ENCODE assay signal across 18 cellular contexts in genomic region chr3:27464646-27465045, GRCh38. TPM values are rescaled to one million over a fixed set of nuclear protein-coding genes. Genes with fewer than 3 reads are reported as not detected.
DNase-seq lines count a peak whose midpoint lies in the region; ATAC-seq, FAIRE-seq and TF ChIP-seq lines count a peak whose summit lies in the region.
"Had no signal": no experiment of that assay in that cellular context is flagged by ENCODE, and none has a peak within 500 bp of the region (broad histone marks: within the 10 kb centered on the region; RNA-seq: fewer than 3 reads in every experiment).

No MANE protein-coding gene starts in this region.

- no peaks in the 10 kb centered on the region for H3K27me3 ChIP-seq in K562 (ENCODE audit: control insufficient read depth in 2 of 2, insufficient read depth in 2 of 2, low read length in 2 of 2)
- H3K27me3 ChIP-seq in testis, result no peaks in the 10 kb centered on the region

- H3K27ac ChIP-seq in K562 (ENCODE audit: extremely low read depth, low read depth, low read length), result 0 out of 3 replicates have a peak overlapping the region, but pooled peaks have one; percentile 13
- no peak overlapping the region for H3K27ac ChIP-seq in testis
- H3K27ac ChIP-seq: GM23248 had no signal

- H2AFZ ChIP-seq in K562 (ENCODE audit: low read depth, low read length), result peak overlapping the region; percentile 11; the same call in 1 of the 2 replicates
- H2AFZ ChIP-seq: GM23248 had no signal

- POLR2A ChIA-PET in K562 (lab: Yijun Ruan, JAX), result interaction anchor here (0.6 kb wide), 1 partner anchor 1117 kb away, joined by 3 read pairs; no protein-coding TSS in a partner anchor

- no TSS peak for BruUV-seq in K562 (replicated peaks; lab: Mats Ljungman, UMichigan)

- in situ Hi-C loops in K562 (cut with MboI), result no loop called here

- TF ChIP-seq EP300 in K562 (IDR thresholded peaks at IDR 0.05; ENCODE audit: low read length), result no peak

- intact Hi-C loops in K562 (cut with micrococcal nuclease), result loop anchor here (5.0 kb wide), 1 partner anchor 332 kb away; no protein-coding TSS in a partner anchor
- intact Hi-C loops in testis (cut with DNase I; ENCODE audit: low total_unique reads), result no loop called here

- H3K4me1 ChIP-seq in ES-I3 (ENCODE audit: insufficient read depth, low read length) (peaks cover 12% of the 10 kb centered on the region), K562 (replicated peaks in 1 of 2; ENCODE audit: control insufficient read depth in 2 of 2, insufficient read depth in 2 of 2, low read length in 2 of 2) (no peaks in the 10 kb centered on the region), testis (no peaks in the 10 kb centered on the region)

- WGBS in K562 (ENCODE audit: insufficient coverage, low coverage, missing lambda C conversion rate), result 30% methylated on average over 17 of the region's 19 CpGs
- WGBS in testis, 2 donors, result 69 to 83% methylated on average over 18 to 19 of the region's 19 CpGs

- no peak for TF ChIP-seq CTCF in K562 (IDR thresholded peaks at IDR 0.05 in 2 of 3, conservative IDR thresholded peaks at IDR 0.05 in 1 of 3; ENCODE audit: insufficient read depth in 2 of 3, low read depth in 1 of 3, low read length in 3 of 3)
- TF ChIP-seq CTCF in testis (IDR thresholded peaks at IDR 0.05), result no peak

- H3K9me3 ChIP-seq in ES-I3 (ENCODE audit: control insufficient read depth, insufficient read depth, low read length) (no peaks in the 10 kb centered on the region), K562 (replicated peaks; ENCODE audit: control insufficient read depth, insufficient read depth, low read depth, low read length) (no peaks in the 10 kb centered on the region), testis (no peaks in the 10 kb centered on the region)

- no peaks in the 10 kb centered on the region for H3K9me1 ChIP-seq in K562 (ENCODE audit: control insufficient read depth, insufficient read depth, low read length)

- H3K36me3 ChIP-seq in ES-I3 (ENCODE audit: insufficient read depth, low read length) (no peaks in the 10 kb centered on the region), K562 (ENCODE audit: control insufficient read depth, insufficient read depth, low read length) (no peaks in the 10 kb centered on the region), testis (ENCODE audit: low read depth, missing control alignments) (no peaks in the 10 kb centered on the region)

- no peak for FAIRE-seq in K562 (lab: Jason Lieb, UNC)
- FAIRE-seq: GM12878, GM19239 had no signal

- no peak overlapping the region for H3K4me2 ChIP-seq in K562 (ENCODE audit: insufficient read depth, low read length)

- H3K79me2 ChIP-seq in K562 (ENCODE audit: control insufficient read depth, insufficient read depth, low read length), result no peaks in the 10 kb centered on the region

- TF ChIP-seq RAD21 in K562 (CRISPR knock-in tag; conservative IDR thresholded peaks at IDR 0.05 in 1 of 2, IDR thresholded peaks at IDR 0.05 in 1 of 2), result no peak

- ATAC-seq in K562 (peak; percentile 50; the same call in 2 of the 3 replicates), HG03135 (IDR thresholded peaks at IDR 0.05; ENCODE audit: unreplicated experiment) (no peak), HG02571 (IDR thresholded peaks at IDR 0.05; ENCODE audit: unreplicated experiment) (no peak)
- ATAC-seq: GM12878, HCT116 had no signal

- H3K4me3 ChIP-seq in K562 (no peak overlapping the region), testis (peak overlapping the region; percentile 20 to 40)
- H3K4me3 ChIP-seq: GM12878, GM23248 had no signal

- TF ChIP-seq POLR2A in K562 (conservative IDR thresholded peaks at IDR 0.05), result no peak
- no peak for TF ChIP-seq POLR2A in testis (IDR thresholded peaks at IDR 0.05)

- H3K9ac ChIP-seq in ES-I3 (ENCODE audit: low read depth, low read length) (peak overlapping the region; percentile 41; the same call in 1 of the 2 replicates), K562 (ENCODE audit: insufficient read depth in 1 of 2, low read depth in 2 of 2, low read length in 2 of 2) (no peak overlapping the region)
- H3K9ac ChIP-seq: GM23248 had no signal

- peak; percentile 85 for DNase-seq in ELF-1 (ENCODE audit: low read depth, low spot score)
- peak in 1 of 4 experiments; percentile 19 for DNase-seq in K562 (ENCODE audit: extremely low read depth in 1 of 4, low spot score in 3 of 4)
- DNase-seq in testis, result peak; percentile 31
- DNase-seq: C1 segment of cervical spinal cord; Calu3; CD4-positive, alpha-beta memory T cell; COR-L47; DMS53; DMS79 treated with DMSO at 0.1 percent for 48 hours; GDM1; GM23248; H9 had no signal

- no peaks in the 10 kb centered on the region for H4K20me1 ChIP-seq in K562 (replicated peaks; ENCODE audit: control insufficient read depth, insufficient read depth, low read length)

- CTCF ChIA-PET in K562 (lab: Yijun Ruan, JAX; ENCODE audit: low intra/inter-chr PET ratio), result no interaction called here

TF ChIP-seq in K562, 482 proteins besides CTCF, POLR2A, EP300 and RAD21:
- TF ChIP-seq GABPA (tag; conservative IDR thresholded peaks at IDR 0.05; ENCODE audit: low read depth), result 0 out of 2 replicates have a peak, but pooled peaks have one; percentile 17
- TF ChIP-seq PKNOX1 (IDR thresholded peaks at IDR 0.05), result peak; percentile 42; the same call in 1 of the 2 replicates
- TF ChIP-seq ZNF79 (CRISPR knock-in tag; IDR thresholded peaks at IDR 0.05; ENCODE audit: low read depth), result no peak

RNA-seq across cellular contexts. Expression of gene SLC4A7, which starts 19.5 kb away (rescaled TPM):
- 19.1 and 50.3 TPM in 2 replicates for total RNA-seq in K562 (2011; cell fraction: chromatin; rRNA removed; ENCODE audit: low replicate concordance)
- 8.2 and 11.8 TPM in 2 replicates for total RNA-seq in K562 (2011; cell fraction: nucleolus; rRNA removed)
- 17.5 and 23.4 TPM in 2 replicates for total RNA-seq in K562 (2011; cell fraction: nucleoplasm; rRNA removed)
- 6.6 and 9.3 TPM in 2 replicates for total RNA-seq in K562 (2014; rRNA removed)
- total RNA-seq in K562 (2014; rRNA removed; fragmentation: Illumina TruSeq; extraction: Trizol), result 13.6 and 17.8 TPM in 2 replicates
- 8.0 and 9.3 TPM in 2 replicates for total RNA-seq in K562 (2015; rRNA removed; fragmentation: Illumina TruSeq; extraction: Trizol)
- total RNA-seq in K562 (2021), result 8.3 and 8.4 TPM in 2 replicates
- polyA plus RNA-seq in K562 (2011; rRNA removed), result 6.0 and 8.1 TPM in 2 replicates
- 1.6 and 2.9 TPM in 2 replicates for polyA plus RNA-seq in K562 (2011; cell fraction: cytosol; rRNA removed)
- polyA plus RNA-seq in K562 (2011; cell fraction: nucleus; rRNA removed), result 5.0 and 8.5 TPM in 2 replicates
- polyA plus RNA-seq in K562 (2012), result 2.5 and 2.7 TPM in 2 replicates
- polyA plus RNA-seq in K562 (2014; fragmentation: Illumina TruSeq; extraction: Trizol), result 4.5 and 5.3 TPM in 2 replicates
- 1 to 10 TPM; 1.7 to 1.9 TPM for polyA plus RNA-seq in K562 (2014; fragmentation: Nextera tagmentation; extraction: Ambion mirVana)
- 3.3 and 5.6 TPM in 2 replicates for polyA plus RNA-seq in K562 (2014; rRNA removed)
- 22.2 and 31.1 TPM in 2 replicates for polyA minus RNA-seq in K562 (2011; rRNA and poly(A)+ RNA removed)
- polyA minus RNA-seq in K562 (2011; cell fraction: cytosol; rRNA and poly(A)+ RNA removed), result 13.2 and 14.6 TPM in 2 replicates
- 11.0 and 14.7 TPM in 2 replicates for polyA minus RNA-seq in K562 (2011; cell fraction: nucleus; rRNA and poly(A)+ RNA removed)
- 10 to 100 TPM; 43.2 to 46.6 TPM for total RNA-seq in testis
- polyA plus RNA-seq in testis (ENCODE audit: insufficient read depth, low read depth, low replicate concordance), result 17.7 TPM
